Comparison of ENCODE assay signal across 13 cellular contexts in genomic region chr4:10773656-10774055, GRCh38.
"Had no signal": no experiment of that assay in that cellular context is flagged by ENCODE, and none has a peak within 500 bp of the region (broad histone marks: within the 10 kb centered on the region; RNA-seq: fewer than 3 reads in every experiment).

No MANE protein-coding gene starts in this region.

- H3K36me3 ChIP-seq: MG63, SJCRH30 had no signal

- H3K4me3 ChIP-seq: MG63, SJCRH30 had no signal

- ATAC-seq: SK-N-SH treated with all-trans-retinoic acid at 6 μM for 48 hours had no signal

- H3K4me1 ChIP-seq: SJCRH30 had no signal

- H3K27ac ChIP-seq: RWPE1, SJCRH30 had no signal

- H3K27me3 ChIP-seq: MG63, SJCRH30 had no signal

- DNase-seq: IMR-90, Karpas-422, KG1, MG63, NCI-H1417 treated with DMSO at 0.1 percent for 48 hours, NCI-H1694 treated with DMSO at 0.1 percent for 48 hours, NCI-H1930, NCI-H2107, NCI-H2227 treated with DMSO at 0.1 percent for 48 hours, SJCRH30, T-helper 1 cell had no signal

- H3K9me3 ChIP-seq: MG63, SJCRH30 had no signal
